Comparison of ENCODE assay signal across 19 cellular contexts in genomic region chr12:90842477-90842876, GRCh38.
A peak's percentile ranks its signal among the peaks of the same experiment; 100 is the strongest.
DNase-seq lines count a peak whose midpoint lies in the region; ATAC-seq, FAIRE-seq and TF ChIP-seq lines count a peak whose summit lies in the region.
"Had no signal": no experiment of that assay in that cellular context is flagged by ENCODE, and none has a peak within 500 bp of the region (broad histone marks: within the 10 kb centered on the region; RNA-seq: fewer than 3 reads in every experiment).

No MANE protein-coding gene starts in this region.

- ATAC-seq in GM18498 (IDR thresholded peaks at IDR 0.05; ENCODE audit: unreplicated experiment) (no peak), GM19463 (IDR thresholded peaks at IDR 0.05; ENCODE audit: unreplicated experiment) (no peak)
- ATAC-seq: activated CD8-positive, alpha-beta T cell treated with anti-CD3 and anti-CD28 coated beads, Interleukin-2, amount 10 ng/mL, durations not matched to agents 7 days and 5 days; K562; Right ventricle myocardium inferior had no signal

- H3K36me3 ChIP-seq in astrocyte (ENCODE audit: insufficient read depth, low read length), result no peaks in the 10 kb centered on the region
- H3K36me3 ChIP-seq: spleen, suprapubic skin had no signal

- FAIRE-seq in astrocyte (lab: Jason Lieb, UNC), result no peak
- FAIRE-seq: colon, G401.6, K562, kidney had no signal

- no peaks in the 10 kb centered on the region for H3K27me3 ChIP-seq in astrocyte (ENCODE audit: insufficient read depth, low read length)
- H3K27me3 ChIP-seq: spleen, suprapubic skin had no signal

- no peaks in the 10 kb centered on the region for H4K20me1 ChIP-seq in astrocyte (ENCODE audit: insufficient read depth, low read length)

- no peak for TF ChIP-seq CTCF in astrocyte (IDR thresholded peaks at IDR 0.05; ENCODE audit: insufficient read depth, low read depth, low read length)

- H3K4me3 ChIP-seq in astrocyte (ENCODE audit: insufficient read depth, low read depth, low read length), result no peak overlapping the region
- H3K4me3 ChIP-seq: K562, spleen, suprapubic skin had no signal

- no peaks in the 10 kb centered on the region for H3K27me3 Mint-ChIP-seq in astrocyte (ENCODE audit: low read depth, unreplicated experiment)

- no peaks in the 10 kb centered on the region for H3K4me1 ChIP-seq in astrocyte (ENCODE audit: insufficient read depth, low read length)
- H3K4me1 ChIP-seq: spleen, suprapubic skin had no signal

- H3K4me2 ChIP-seq in astrocyte (ENCODE audit: low read length), result no peak overlapping the region

- no peak overlapping the region for H3K27ac ChIP-seq in astrocyte (ENCODE audit: low read depth, low read length)
- H3K27ac ChIP-seq: spleen, suprapubic skin had no signal

- H3K9ac ChIP-seq in astrocyte (ENCODE audit: low read length), result no peak overlapping the region

- H3K4me1 Mint-ChIP-seq in astrocyte (ENCODE audit: low read depth, unreplicated experiment), result peaks cover 3% of the 10 kb centered on the region
- H3K4me1 Mint-ChIP-seq: activated naive CD4-positive, alpha-beta T cell treated with anti-CD3 and anti-CD28 coated beads, Interleukin-2, amount 50 U/mL, for 24 hours had no signal

- peak overlapping the region; percentile 63 for H3K27ac Mint-ChIP-seq in astrocyte (ENCODE audit: unreplicated experiment)
- H3K27ac Mint-ChIP-seq: activated CD8-positive, alpha-beta T cell treated with anti-CD3 and anti-CD28 coated beads, Interleukin-2, amount 10 ng/mL, durations not matched to agents 7 days and 5 days; activated naive CD4-positive, alpha-beta T cell treated with anti-CD3 and anti-CD28 coated beads, Interleukin-2, amount 50 U/mL, for 24 hours had no signal

- no peak overlapping the region for H2AFZ ChIP-seq in astrocyte (ENCODE audit: low read depth, low read length)

- DNase-seq in NCI-H510A treated with DMSO at 0.1 percent for 48 hours (lab: John Stamatoyannopoulos, UW) (peak; percentile 31), NCI-H510A (lab: John Stamatoyannopoulos, UW) (no peak), astrocyte (ENCODE audit: low read depth) (no peak), iPS-NIHi11 (ENCODE audit: low spot score) (peak; percentile 31), NCI-H2171 (lab: John Stamatoyannopoulos, UW) (no peak)
- DNase-seq in stimulated activated CD4-positive, alpha-beta T cell treated with anti-CD3 and anti-CD28 coated beads, Interleukin-4, amount 100 ng/mL, for 4 hours, result no peak
- DNase-seq: activated CD8-positive, alpha-beta T cell treated with anti-CD3 and anti-CD28 coated beads, Interleukin-2, amount 10 ng/mL, durations not matched to agents 7 days and 5 days; activated T-cell treated with anti-CD3 and anti-CD28 coated beads, Interleukin-2, amount 50 U/mL, for 48 hours; kidney; NCI-H2081; spleen had no signal

- H3K4me3 Mint-ChIP-seq in astrocyte (ENCODE audit: unreplicated experiment), result no peak overlapping the region
- H3K4me3 Mint-ChIP-seq: activated CD8-positive, alpha-beta T cell treated with anti-CD3 and anti-CD28 coated beads, Interleukin-2, amount 10 ng/mL, durations not matched to agents 7 days and 5 days; activated naive CD4-positive, alpha-beta T cell treated with anti-CD3 and anti-CD28 coated beads, Interleukin-2, amount 50 U/mL, for 24 hours had no signal

- no peaks in the 10 kb centered on the region for H3K36me3 Mint-ChIP-seq in astrocyte (ENCODE audit: low read depth, unreplicated experiment)
- H3K36me3 Mint-ChIP-seq: activated naive CD4-positive, alpha-beta T cell treated with anti-CD3 and anti-CD28 coated beads, Interleukin-2, amount 50 U/mL, for 24 hours had no signal

- no peaks in the 10 kb centered on the region for H3K9me3 Mint-ChIP-seq in astrocyte (ENCODE audit: unreplicated experiment)

- no peaks in the 10 kb centered on the region for H3K9me3 ChIP-seq in astrocyte (ENCODE audit: insufficient read depth, low read depth, low read length)
- H3K9me3 ChIP-seq: spleen, suprapubic skin had no signal

- H3K79me2 ChIP-seq in astrocyte (ENCODE audit: insufficient read depth, low read length), result no peaks in the 10 kb centered on the region

Comparison
In these comparisons a context has a peak if more than half of its experiments do, and no peak if none do; other contexts are left out.
1. DNase-seq: peak in NCI-H510A treated with DMSO at 0.1 percent for 48 hours (single experiment) and iPS-NIHi11 (single experiment); none in NCI-H510A (single experiment), astrocyte (single experiment), NCI-H2171 (single experiment) and stimulated activated CD4-positive, alpha-beta T cell treated with anti-CD3 and anti-CD28 coated beads, Interleukin-4, amount 100 ng/mL, for 4 hours (0 of 2).